1 cellular context compared by ENCODE assay signal in the genomic region with DNA sequence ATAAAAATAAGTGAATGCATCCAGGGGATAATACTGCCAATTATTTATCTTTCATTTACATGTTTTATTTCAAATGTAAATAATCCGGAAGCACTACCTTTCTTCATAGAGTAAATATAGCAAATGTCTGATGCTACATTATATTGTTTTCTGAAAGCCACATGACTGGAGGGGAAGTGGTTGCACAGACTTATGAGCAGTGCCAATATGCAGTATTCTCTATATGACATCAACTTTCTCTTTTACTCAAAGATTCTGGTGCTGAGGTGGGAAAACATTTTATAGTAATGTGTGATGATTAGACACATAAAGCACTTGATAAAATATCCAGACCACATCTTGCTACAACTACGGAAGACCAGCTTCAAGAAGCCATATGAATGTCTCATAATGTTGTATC.
TF ChIP-seq lines count a peak whose summit lies in the region.

No MANE protein-coding gene starts in this region.

TF ChIP-seq in GM23338, 12 proteins besides CTCF, POLR2A, EP300 and RAD21 (continued from another document):
- TF ChIP-seq, protein P1, sequence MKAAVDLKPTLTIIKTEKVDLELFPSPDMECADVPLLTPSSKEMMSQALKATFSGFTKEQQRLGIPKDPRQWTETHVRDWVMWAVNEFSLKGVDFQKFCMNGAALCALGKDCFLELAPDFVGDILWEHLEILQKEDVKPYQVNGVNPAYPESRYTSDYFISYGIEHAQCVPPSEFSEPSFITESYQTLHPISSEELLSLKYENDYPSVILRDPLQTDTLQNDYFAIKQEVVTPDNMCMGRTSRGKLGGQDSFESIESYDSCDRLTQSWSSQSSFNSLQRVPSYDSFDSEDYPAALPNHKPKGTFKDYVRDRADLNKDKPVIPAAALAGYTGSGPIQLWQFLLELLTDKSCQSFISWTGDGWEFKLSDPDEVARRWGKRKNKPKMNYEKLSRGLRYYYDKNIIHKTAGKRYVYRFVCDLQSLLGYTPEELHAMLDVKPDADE (IDR thresholded peaks at IDR 0.05), result no peak
- no peak for TF ChIP-seq NANOG (IDR thresholded peaks at IDR 0.05; ENCODE audit: borderline replicate concordance)
- no peak for TF ChIP-seq REST (IDR thresholded peaks at IDR 0.05; ENCODE audit: unreplicated experiment)
- TF ChIP-seq CREB1 (CRISPR knock-in tag; IDR thresholded peaks at IDR 0.05; ENCODE audit: low read depth), result no peak
- no peak for TF ChIP-seq EZH2 (IDR thresholded peaks at IDR 0.05; ENCODE audit: low read depth, unreplicated experiment)
